ENCODE assay signal across 1 cellular context in the genomic region with DNA sequence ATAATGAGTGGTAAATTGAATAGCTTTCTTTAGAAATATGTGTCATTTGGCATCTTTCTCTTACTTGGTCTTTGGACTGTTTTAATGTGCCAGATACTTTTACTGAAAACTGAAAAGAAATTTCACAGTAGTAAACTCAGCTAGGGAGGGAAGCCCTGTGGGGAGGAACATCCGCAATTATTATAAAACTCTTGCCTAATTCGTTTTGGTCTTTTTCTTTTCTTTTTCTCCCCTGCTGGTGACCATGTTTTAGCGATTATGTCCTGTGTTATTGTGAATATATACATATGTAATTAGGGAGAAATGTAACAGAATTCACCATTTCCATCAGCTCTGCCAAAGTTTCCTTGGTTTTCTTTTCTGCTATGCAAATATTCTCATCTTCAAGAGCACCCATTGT.
TF ChIP-seq lines count a peak whose summit lies in the region.

No MANE protein-coding gene starts in this region.

TF ChIP-seq in WTC11, 78 proteins besides CTCF, POLR2A, EP300 and RAD21 (continued from another document):
- TF ChIP-seq TEAD4 (CRISPR knock-in tag; IDR thresholded peaks at IDR 0.05) = no peak
- no peak for TF ChIP-seq ZNF425 (CRISPR knock-in tag; conservative IDR thresholded peaks at IDR 0.05)
- TF ChIP-seq TCF7 (CRISPR knock-in tag; IDR thresholded peaks at IDR 0.05; ENCODE audit: low read depth) = no peak
- no peak for TF ChIP-seq SMAD3 (CRISPR knock-in tag; IDR thresholded peaks at IDR 0.05; ENCODE audit: borderline replicate concordance)
- TF ChIP-seq MXD4 (CRISPR knock-in tag; IDR thresholded peaks at IDR 0.05; ENCODE audit: borderline replicate concordance) = no peak
- TF ChIP-seq, protein P1, sequence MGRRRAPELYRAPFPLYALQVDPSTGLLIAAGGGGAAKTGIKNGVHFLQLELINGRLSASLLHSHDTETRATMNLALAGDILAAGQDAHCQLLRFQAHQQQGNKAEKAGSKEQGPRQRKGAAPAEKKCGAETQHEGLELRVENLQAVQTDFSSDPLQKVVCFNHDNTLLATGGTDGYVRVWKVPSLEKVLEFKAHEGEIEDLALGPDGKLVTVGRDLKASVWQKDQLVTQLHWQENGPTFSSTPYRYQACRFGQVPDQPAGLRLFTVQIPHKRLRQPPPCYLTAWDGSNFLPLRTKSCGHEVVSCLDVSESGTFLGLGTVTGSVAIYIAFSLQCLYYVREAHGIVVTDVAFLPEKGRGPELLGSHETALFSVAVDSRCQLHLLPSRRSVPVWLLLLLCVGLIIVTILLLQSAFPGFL (CRISPR knock-in tag; IDR thresholded peaks at IDR 0.05; ENCODE audit: borderline replicate concordance) = no peak
- TF ChIP-seq HMGA2 (CRISPR knock-in tag; IDR thresholded peaks at IDR 0.05) = no peak
